In genomic region chr14:57362356-57362755, GRCh38 we compare ENCODE assay signal across 1 cellular context.
TF ChIP-seq lines count a peak whose summit lies in the region.

No MANE protein-coding gene starts in this region.

TF ChIP-seq in endothelial cell of umbilical vein, 7 proteins besides CTCF, POLR2A, EP300 and RAD21 (continued from another document):
- TF ChIP-seq MAX (IDR thresholded peaks at IDR 0.05; ENCODE audit: insufficient read depth, insufficient read length), result no peak
- peak; percentile 100 for TF ChIP-seq GATA2 (IDR thresholded peaks at IDR 0.05; ENCODE audit: insufficient read depth, insufficient read length, low read depth, low read length)
